ENCODE assay signal across 11 cellular contexts in the genomic region with DNA sequence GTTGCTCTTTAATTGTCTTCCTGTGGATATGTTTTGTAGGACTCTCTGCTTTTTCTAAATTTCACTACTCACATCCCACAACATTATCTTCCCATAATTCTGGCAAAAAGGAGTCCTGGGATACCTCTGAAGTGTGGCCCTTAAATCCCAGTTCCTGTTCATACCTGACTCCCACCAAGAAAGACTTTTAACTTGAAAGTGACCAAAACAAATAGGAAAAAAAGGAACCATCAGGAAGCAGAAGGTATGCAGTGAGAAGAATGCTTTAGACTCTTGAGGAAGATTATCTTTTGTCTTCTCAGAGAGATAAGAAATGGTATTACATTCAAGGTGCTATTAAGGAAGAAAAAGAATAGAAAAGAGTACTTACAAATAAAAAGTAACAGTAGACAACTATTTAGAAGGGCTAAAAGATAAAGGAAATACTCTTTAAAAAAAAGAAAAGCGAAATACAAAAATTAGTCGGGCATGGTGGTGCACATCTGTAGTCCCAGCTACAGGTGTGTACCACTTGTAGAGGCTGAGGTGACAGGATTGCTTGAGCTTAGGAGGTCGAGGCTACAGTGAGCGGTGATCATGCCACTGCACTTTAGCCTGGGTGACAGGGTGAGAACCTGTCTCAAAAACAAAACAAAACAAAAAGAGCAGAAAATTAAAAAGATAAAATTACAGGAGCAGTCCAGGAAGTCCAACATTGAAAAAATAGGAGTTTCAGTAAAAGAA.
"Had no signal": no experiment of that assay in that cellular context is flagged by ENCODE, and none has a peak within 500 bp of the region (broad histone marks: within the 10 kb centered on the region; RNA-seq: fewer than 3 reads in every experiment).

No MANE protein-coding gene starts in this region.

- H3K27me3 ChIP-seq: foreskin keratinocyte, tibial nerve, vagina had no signal

- H3K4me3 ChIP-seq: tibial nerve, vagina had no signal

- H3K27ac Mint-ChIP-seq: activated CD4-positive, alpha-beta memory T cell treated with anti-CD3 and anti-CD28 coated beads for 36 hours; activated naive CD4-positive, alpha-beta T cell treated with anti-CD3 and anti-CD28 coated beads, Interleukin-2, amount 50 U/mL, for 72 hours had no signal

- H3K27me3 Mint-ChIP-seq: activated CD4-positive, alpha-beta memory T cell treated with anti-CD3 and anti-CD28 coated beads for 36 hours had no signal

- H2AFZ ChIP-seq: parathyroid adenoma had no signal

- H3K27ac ChIP-seq: foreskin keratinocyte, parathyroid adenoma, tibial nerve, vagina had no signal

- H3K36me3 ChIP-seq: tibial nerve, vagina had no signal

- H3K36me3 Mint-ChIP-seq: activated naive CD4-positive, alpha-beta T cell treated with anti-CD3 and anti-CD28 coated beads, Interleukin-2, amount 50 U/mL, for 72 hours had no signal

- H3K9ac ChIP-seq: parathyroid adenoma had no signal

- H3K9me3 ChIP-seq: tibial nerve, vagina had no signal

- DNase-seq: activated CD4-positive, alpha-beta memory T cell treated with anti-CD3 and anti-CD28 coated beads for 36 hours; activated CD4-positive, CD25-positive, alpha-beta regulatory T cell treated with anti-CD3 and anti-CD28 coated beads, Interleukin-2, amount 50 U/mL, for 72 hours; foreskin keratinocyte; left cardiac atrium; retina; stimulated activated CD4-positive, alpha-beta T cell treated with anti-CD3 and anti-CD28 coated beads, Interleukin-15, amount 100 ng/mL, for 24 hours; stimulated activated CD4-positive, alpha-beta T cell treated with anti-CD3 and anti-CD28 coated beads, Interleukin-4, amount 100 ng/mL, for 24 hours had no signal

- H3K4me3 Mint-ChIP-seq: activated CD4-positive, alpha-beta memory T cell treated with anti-CD3 and anti-CD28 coated beads for 36 hours had no signal

- H3K9me3 Mint-ChIP-seq: activated CD4-positive, alpha-beta memory T cell treated with anti-CD3 and anti-CD28 coated beads for 36 hours; activated naive CD4-positive, alpha-beta T cell treated with anti-CD3 and anti-CD28 coated beads, Interleukin-2, amount 50 U/mL, for 72 hours had no signal

- ATAC-seq: activated naive CD4-positive, alpha-beta T cell treated with anti-CD3 and anti-CD28 coated beads, Interleukin-2, amount 50 U/mL, for 72 hours; foreskin keratinocyte; left cardiac atrium had no signal
